Comparison of ENCODE assay signal across 19 cellular contexts in the genomic region with DNA sequence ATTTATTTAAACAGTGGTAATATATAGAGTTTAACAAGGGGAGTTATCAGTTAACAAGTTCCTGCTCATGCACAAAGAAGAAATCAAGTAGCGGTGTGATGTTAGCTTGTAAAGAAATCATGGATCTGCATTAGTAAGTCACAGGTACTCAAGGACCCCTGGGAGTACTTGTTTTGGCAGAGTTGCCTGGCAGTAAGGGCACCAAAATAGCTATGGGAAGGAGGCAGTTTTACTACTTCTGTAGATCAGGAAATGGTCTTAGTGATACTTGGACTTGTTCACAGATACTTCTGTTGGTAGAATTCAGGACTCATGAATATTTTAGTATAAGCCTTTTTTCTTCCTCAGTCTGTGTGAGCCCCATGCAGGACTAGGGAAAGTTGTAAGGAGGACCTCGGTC.
DNase-seq lines count a peak whose midpoint lies in the region; ATAC-seq, FAIRE-seq and TF ChIP-seq lines count a peak whose summit lies in the region.
"Had no signal": no experiment of that assay in that cellular context is flagged by ENCODE, and none has a peak within 500 bp of the region (broad histone marks: within the 10 kb centered on the region; RNA-seq: fewer than 3 reads in every experiment).

No MANE protein-coding gene starts in this region.

- no peak overlapping the region for H3K9ac ChIP-seq in astrocyte (ENCODE audit: low read length)
- no peak overlapping the region for H3K9ac ChIP-seq in SK-N-SH

- CTCF ChIA-PET in SK-N-SH (lab: Yijun Ruan, JAX): interaction anchor here (0.9 to 1.6 kb wide), 12 partner anchors 10 to 497 kb away, joined by 3 to 9 read pairs (median 4); partner anchors contain the start of gene CREG2

- peaks cover 7% of the 10 kb centered on the region for H3K4me1 Mint-ChIP-seq in stimulated activated naive CD8-positive, alpha-beta T cell treated with anti-CD3 and anti-CD28 coated beads, Interleukin-15, Interleukin-2, amounts not matched to agents 100 ng/mL and 50 ng/mL, for 24 hours (ENCODE audit: low read depth)
- no peaks in the 10 kb centered on the region for H3K4me1 Mint-ChIP-seq in stimulated activated naive CD8-positive, alpha-beta T cell treated with anti-CD3 and anti-CD28 coated beads, Interleukin-15, amount 100 ng/mL, for 72 hours
- peaks cover 14% of the 10 kb centered on the region for H3K4me1 Mint-ChIP-seq in astrocyte (ENCODE audit: low read depth, unreplicated experiment)

- no peak for ATAC-seq in stimulated activated naive CD8-positive, alpha-beta T cell treated with anti-CD3 and anti-CD28 coated beads, Interleukin-15, amount 100 ng/mL, for 72 hours
- ATAC-seq: stimulated activated memory B cell treated with anti-CD40 and anti-IgM and Interleukin-4, amounts not matched to agents 10 μg/mL and 1 μg/mL and 100 μg/mL, for 72 hours had no signal

- TF ChIP-seq CTCF in astrocyte (IDR thresholded peaks at IDR 0.05; ENCODE audit: insufficient read depth, low read depth, low read length) (no peak), SK-N-SH (IDR thresholded peaks at IDR 0.05) (no peak)

- H3K27me3 ChIP-seq in astrocyte (ENCODE audit: insufficient read depth, low read length): no peaks in the 10 kb centered on the region
- no peaks in the 10 kb centered on the region for H3K27me3 ChIP-seq in muscle layer of duodenum (ENCODE audit: low read depth, low read length)
- no peaks in the 10 kb centered on the region for H3K27me3 ChIP-seq in SK-N-SH (ENCODE audit: insufficient read depth)

- no peak for DNase-seq in stimulated activated naive CD8-positive, alpha-beta T cell treated with anti-CD3 and anti-CD28 coated beads, Interleukin-15, amount 100 ng/mL, for 72 hours
- DNase-seq in astrocyte (ENCODE audit: low read depth): no peak
- DNase-seq in SK-N-SH: no peak
- no peak for DNase-seq in midbrain (lab: John Stamatoyannopoulos, UW)
- no peak for DNase-seq in caudate nucleus (lab: John Stamatoyannopoulos, UW)
- DNase-seq: activated B cell treated with CpG ODN at 0.5 μM for 24 hours, amygdala, glutamatergic neuron, NCI-H1048, NCI-H187 treated with DMSO at 0.1 percent for 48 hours, occipital lobe had no signal

- H3K4me3 ChIP-seq in astrocyte (ENCODE audit: insufficient read depth, low read depth, low read length): no peak overlapping the region
- H3K4me3 ChIP-seq in muscle layer of duodenum (ENCODE audit: low read depth in 1 of 2, low read length in 2 of 2): no peak overlapping the region
- H3K4me3 ChIP-seq in SK-N-SH (ENCODE audit: low read depth in 2 of 2, low read length in 1 of 2): no peak overlapping the region
- H3K4me3 ChIP-seq: lung, thoracic aorta had no signal

- H3K27ac Mint-ChIP-seq in stimulated activated naive CD8-positive, alpha-beta T cell treated with anti-CD3 and anti-CD28 coated beads, Interleukin-15, Interleukin-2, amounts not matched to agents 100 ng/mL and 50 ng/mL, for 24 hours: peak overlapping the region; percentile 55
- H3K27ac Mint-ChIP-seq in stimulated activated naive CD8-positive, alpha-beta T cell treated with anti-CD3 and anti-CD28 coated beads, Interleukin-15, amount 100 ng/mL, for 72 hours: peak overlapping the region in 1 of 2 donors; percentile 66
- no peak overlapping the region for H3K27ac Mint-ChIP-seq in astrocyte (ENCODE audit: unreplicated experiment)
- H3K27ac Mint-ChIP-seq: activated B cell treated with CpG ODN at 0.5 μM for 24 hours; stimulated activated memory B cell treated with anti-CD40 and anti-IgM and Interleukin-4, amounts not matched to agents 10 μg/mL and 1 μg/mL and 100 μg/mL, for 72 hours; T-helper 2 cell treated with Interferon-gamma antibody and Interleukin-4, amounts not matched to agents 5 μg/mL and 100 μg/mL, for 36 hours had no signal

- H3K9me2 ChIP-seq in SK-N-SH: no peaks in the 10 kb centered on the region

- H3K27ac ChIP-seq in astrocyte (ENCODE audit: low read depth, low read length) (no peak overlapping the region), muscle layer of duodenum (ENCODE audit: low read length) (peak overlapping the region; percentile 8), SK-N-SH (ENCODE audit: low read depth in 2 of 2, low read length in 1 of 2) (no peak overlapping the region), caudate nucleus (ENCODE audit: low read depth, low read length) (no peak overlapping the region)
- H3K27ac ChIP-seq: thoracic aorta had no signal

- H3K27me3 Mint-ChIP-seq in stimulated activated naive CD8-positive, alpha-beta T cell treated with anti-CD3 and anti-CD28 coated beads, Interleukin-15, Interleukin-2, amounts not matched to agents 100 ng/mL and 50 ng/mL, for 24 hours: no peaks in the 10 kb centered on the region
- H3K27me3 Mint-ChIP-seq in stimulated activated naive CD8-positive, alpha-beta T cell treated with anti-CD3 and anti-CD28 coated beads, Interleukin-15, amount 100 ng/mL, for 72 hours: no peaks in the 10 kb centered on the region
- H3K27me3 Mint-ChIP-seq in astrocyte (ENCODE audit: low read depth, unreplicated experiment): no peaks in the 10 kb centered on the region
- H3K27me3 Mint-ChIP-seq: activated B cell treated with CpG ODN at 0.5 μM for 24 hours; stimulated activated memory B cell treated with anti-CD40 and anti-IgM and Interleukin-4, amounts not matched to agents 10 μg/mL and 1 μg/mL and 100 μg/mL, for 72 hours had no signal

- no peak for TF ChIP-seq RAD21 in SK-N-SH (IDR thresholded peaks at IDR 0.05; ENCODE audit: low read length)

- peaks cover 6% of the 10 kb centered on the region for H3F3A ChIP-seq in SK-N-SH (replicated peaks; ENCODE audit: insufficient read depth)

- H3K4me3 Mint-ChIP-seq in stimulated activated naive CD8-positive, alpha-beta T cell treated with anti-CD3 and anti-CD28 coated beads, Interleukin-15, Interleukin-2, amounts not matched to agents 100 ng/mL and 50 ng/mL, for 24 hours: no peak overlapping the region
- H3K4me3 Mint-ChIP-seq in stimulated activated naive CD8-positive, alpha-beta T cell treated with anti-CD3 and anti-CD28 coated beads, Interleukin-15, amount 100 ng/mL, for 72 hours: no peak overlapping the region
- H3K4me3 Mint-ChIP-seq in astrocyte (ENCODE audit: unreplicated experiment): no peak overlapping the region
- H3K4me3 Mint-ChIP-seq: activated B cell treated with CpG ODN at 0.5 μM for 24 hours; stimulated activated memory B cell treated with anti-CD40 and anti-IgM and Interleukin-4, amounts not matched to agents 10 μg/mL and 1 μg/mL and 100 μg/mL, for 72 hours; T-helper 2 cell treated with Interferon-gamma antibody and Interleukin-4, amounts not matched to agents 5 μg/mL and 100 μg/mL, for 36 hours had no signal

- H3K36me3 ChIP-seq in astrocyte (ENCODE audit: insufficient read depth, low read length): peaks cover 55% of the 10 kb centered on the region
- peaks cover 36 to 46% of the 10 kb centered on the region in 2 donors for H3K36me3 ChIP-seq in muscle layer of duodenum (ENCODE audit: control insufficient read depth in 1 of 2, insufficient read depth in 2 of 2, low read length in 2 of 2)
- peaks cover 76 to 81% of the 10 kb centered on the region in 2 experiments for H3K36me3 ChIP-seq in SK-N-SH (replicated peaks in 1 of 2; ENCODE audit: control insufficient read depth in 1 of 2, insufficient read depth in 2 of 2, low read length in 1 of 2)

- H3K4me2 ChIP-seq in astrocyte (ENCODE audit: low read length) (no peak overlapping the region), SK-N-SH (no peak overlapping the region)

- no peak for TF ChIP-seq EP300 in SK-N-SH (IDR thresholded peaks at IDR 0.05; ENCODE audit: borderline replicate concordance in 1 of 2, low read depth in 1 of 2, low read length in 1 of 2)

- H3K9me3 Mint-ChIP-seq in stimulated activated naive CD8-positive, alpha-beta T cell treated with anti-CD3 and anti-CD28 coated beads, Interleukin-15, Interleukin-2, amounts not matched to agents 100 ng/mL and 50 ng/mL, for 24 hours: no peaks in the 10 kb centered on the region
- H3K9me3 Mint-ChIP-seq in stimulated activated naive CD8-positive, alpha-beta T cell treated with anti-CD3 and anti-CD28 coated beads, Interleukin-15, amount 100 ng/mL, for 72 hours: no peaks in the 10 kb centered on the region
- H3K9me3 Mint-ChIP-seq in astrocyte (ENCODE audit: unreplicated experiment): no peaks in the 10 kb centered on the region
- H3K9me3 Mint-ChIP-seq: activated B cell treated with CpG ODN at 0.5 μM for 24 hours; stimulated activated memory B cell treated with anti-CD40 and anti-IgM and Interleukin-4, amounts not matched to agents 10 μg/mL and 1 μg/mL and 100 μg/mL, for 72 hours; T-helper 2 cell treated with Interferon-gamma antibody and Interleukin-4, amounts not matched to agents 5 μg/mL and 100 μg/mL, for 36 hours had no signal

- H3K4me1 ChIP-seq in astrocyte (ENCODE audit: insufficient read depth, low read length) (no peaks in the 10 kb centered on the region), muscle layer of duodenum (ENCODE audit: control insufficient read depth in 1 of 2, insufficient read depth in 2 of 2, low read length in 2 of 2) (no peaks in the 10 kb centered on the region), SK-N-SH (ENCODE audit: control insufficient read depth in 1 of 2, insufficient read depth in 2 of 2, low read depth in 1 of 2, low read length in 1 of 2) (no peaks in the 10 kb centered on the region; a peak in 1 of 4 replicates)

- H3K9me3 ChIP-seq in astrocyte (ENCODE audit: insufficient read depth, low read depth, low read length) (no peaks in the 10 kb centered on the region), muscle layer of duodenum (ENCODE audit: control insufficient read depth in 1 of 2, low read length in 2 of 2) (no peaks in the 10 kb centered on the region), SK-N-SH (no peaks in the 10 kb centered on the region)
- H3K9me3 ChIP-seq: thoracic aorta had no signal

- peaks cover 38% of the 10 kb centered on the region for H3K79me2 ChIP-seq in astrocyte (ENCODE audit: insufficient read depth, low read length)
- peaks cover 25% of the 10 kb centered on the region; the same call in 1 of the 2 replicates for H3K79me2 ChIP-seq in SK-N-SH (ENCODE audit: insufficient read depth)

- H3K36me3 Mint-ChIP-seq in stimulated activated naive CD8-positive, alpha-beta T cell treated with anti-CD3 and anti-CD28 coated beads, Interleukin-15, Interleukin-2, amounts not matched to agents 100 ng/mL and 50 ng/mL, for 24 hours (ENCODE audit: low read depth): peaks cover 55% of the 10 kb centered on the region
- peaks cover 13% of the 10 kb centered on the region for H3K36me3 Mint-ChIP-seq in astrocyte (ENCODE audit: low read depth, unreplicated experiment)

- POLR2A ChIA-PET in SK-N-SH (lab: Yijun Ruan, JAX): interaction anchor here (0.6 kb wide), 1 partner anchor 726 kb away, joined by 3 read pairs; no protein-coding TSS in a partner anchor

- H2AFZ ChIP-seq in astrocyte (ENCODE audit: low read depth, low read length): no peak overlapping the region
- H2AFZ ChIP-seq in SK-N-SH (ENCODE audit: low read depth): no peak overlapping the region

- H4K20me1 ChIP-seq in astrocyte (ENCODE audit: insufficient read depth, low read length) (peaks cover 67% of the 10 kb centered on the region), SK-N-SH (ENCODE audit: insufficient read depth) (peaks cover 14% of the 10 kb centered on the region; the same call in 1 of the 2 replicates)

- peak; percentile 56 for FAIRE-seq in astrocyte (lab: Jason Lieb, UNC)
- FAIRE-seq: endothelial cell of umbilical vein, HepG2 had no signal

- WGBS in SK-N-SH (ENCODE audit: low lambda C conversion rate): 89% methylated on average over 2 of the region's 2 CpGs

TF ChIP-seq in SK-N-SH, 30 proteins besides CTCF, POLR2A, EP300 and RAD21 (continues in another document):
- no peak for TF ChIP-seq SMC3 (IDR thresholded peaks at IDR 0.05; ENCODE audit: low read depth, low read length)
